ENCODE assay signal across 16 cellular contexts in the genomic region with DNA sequence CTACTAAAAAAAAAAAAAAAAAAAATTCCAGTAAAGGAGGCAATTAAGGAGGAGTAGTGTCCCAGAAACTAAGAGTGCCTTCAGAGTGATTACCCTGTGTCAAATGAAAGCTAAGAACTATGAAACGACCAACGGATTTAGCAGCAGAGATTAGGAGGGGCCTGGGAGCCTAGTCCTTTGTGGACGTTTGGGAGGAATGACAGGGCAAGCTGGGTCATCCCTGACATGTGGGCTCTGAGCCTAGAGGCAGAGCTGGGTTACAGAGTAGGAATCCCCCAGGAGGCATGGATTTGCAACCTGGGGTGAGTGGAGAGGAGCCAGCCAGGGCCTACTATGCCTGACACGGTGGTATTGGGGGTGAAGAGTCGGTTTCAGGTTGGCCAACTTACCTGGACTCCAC. TPM values are rescaled to one million over a fixed set of nuclear protein-coding genes. Genes with fewer than 3 reads are reported as not detected.
DNase-seq lines count a peak whose midpoint lies in the region; TF ChIP-seq lines count a peak whose summit lies in the region.
"Had no signal": no experiment of that assay in that cellular context is flagged by ENCODE, and none has a peak within 500 bp of the region (broad histone marks: within the 10 kb centered on the region; RNA-seq: fewer than 3 reads in every experiment).

No MANE protein-coding gene starts in this region.

- H3K4me2 ChIP-seq in osteoblast (ENCODE audit: insufficient read depth, low read length) = no peak overlapping the region

- peaks cover 46% of the 10 kb centered on the region for H3K27me3 Mint-ChIP-seq in neural crest cell (ENCODE audit: low read depth)

- H2AFZ ChIP-seq in osteoblast (ENCODE audit: low read length) = no peak overlapping the region
- H2AFZ ChIP-seq: GM23248 had no signal

- peaks cover 19% of the 10 kb centered on the region for H4K20me1 ChIP-seq in osteoblast (ENCODE audit: insufficient read depth, low read length)

- no peak for TF ChIP-seq CTCF in WERI-Rb-1 (IDR thresholded peaks at IDR 0.05; ENCODE audit: low read depth, low read length)
- no peak for TF ChIP-seq CTCF in neural crest cell (conservative IDR thresholded peaks at IDR 0.05)
- TF ChIP-seq CTCF in osteoblast (IDR thresholded peaks at IDR 0.05; ENCODE audit: extremely low read depth, low read depth, low read length) = no peak
- TF ChIP-seq CTCF in tibial artery (IDR thresholded peaks at IDR 0.05) = no peak

- H3K36me3 ChIP-seq in WERI-Rb-1 (peaks cover 10% of the 10 kb centered on the region), osteoblast (ENCODE audit: insufficient read depth, low read length) (peaks cover 8% of the 10 kb centered on the region), tibial artery (peaks cover 0 to 7% (median 0%) of the 10 kb centered on the region in 3 donors)

- peak overlapping the region; percentile 16 for H3K4me3 Mint-ChIP-seq in neural crest cell
- H3K4me3 Mint-ChIP-seq: CD8-positive, alpha-beta T cell had no signal

- H3K9me3 ChIP-seq in WERI-Rb-1 (ENCODE audit: severe bottlenecking) (no peaks in the 10 kb centered on the region), osteoblast (ENCODE audit: low read depth, low read length) (no peaks in the 10 kb centered on the region), tibial artery (no peaks in the 10 kb centered on the region)
- H3K9me3 ChIP-seq: BLaER1, Caco-2 had no signal

- DNase-seq in NCI-H82 (lab: John Stamatoyannopoulos, UW) (peak; percentile 67), NCI-H82 treated with DMSO at 0.1 percent for 48 hours (lab: John Stamatoyannopoulos, UW; ENCODE audit: unreplicated experiment) (no peak), WERI-Rb-1 (peak; percentile 83), neural crest cell (ENCODE audit: low read depth, low spot score) (no peak), osteoblast (ENCODE audit: insufficient read length, low spot score, missing footprints) (peak; percentile 85), tibial artery (no peak)
- no peak for DNase-seq in stimulated activated CD4-positive, alpha-beta T cell treated with anti-CD3 and anti-CD28 coated beads, Interleukin-4, amount 100 ng/mL, for 1 hour

- H3K4me1 ChIP-seq in osteoblast (ENCODE audit: insufficient read depth, low read length) = peaks cover 19% of the 10 kb centered on the region
- H3K4me1 ChIP-seq in tibial artery = peaks cover 0 to 35% (median 31%) of the 10 kb centered on the region in 4 donors

- H3K27me3 ChIP-seq in WERI-Rb-1 (ENCODE audit: insufficient read depth, low read depth, severe bottlenecking) (peaks cover 15% of the 10 kb centered on the region), osteoblast (ENCODE audit: insufficient read depth, low read length) (peaks cover 30% of the 10 kb centered on the region), tibial artery (peaks cover 5 to 27% of the 10 kb centered on the region in 2 donors)

- H3K27ac Mint-ChIP-seq in neural crest cell (ENCODE audit: unreplicated experiment) = no peak overlapping the region
- H3K27ac Mint-ChIP-seq: B cell; CD8-positive, alpha-beta T cell had no signal

- no peaks in the 10 kb centered on the region for H3K9me3 Mint-ChIP-seq in neural crest cell
- H3K9me3 Mint-ChIP-seq: CD8-positive, alpha-beta T cell had no signal

- peaks cover 23% of the 10 kb centered on the region for H3K79me2 ChIP-seq in osteoblast (ENCODE audit: insufficient read depth, low read length)

- H3K27ac ChIP-seq in WERI-Rb-1 = peak overlapping the region; percentile 35
- no peak overlapping the region for H3K27ac ChIP-seq in osteoblast (ENCODE audit: low read depth, low read length)
- H3K27ac ChIP-seq in tibial artery = no peak overlapping the region
- H3K27ac ChIP-seq: BLaER1, C4-2B, GM23248 had no signal

- H3K36me3 Mint-ChIP-seq in neural crest cell (ENCODE audit: low read depth) = peaks cover 5% of the 10 kb centered on the region

- H3K4me3 ChIP-seq in WERI-Rb-1 (ENCODE audit: low read depth, low read length) (no peak overlapping the region), osteoblast (ENCODE audit: insufficient read depth, low read length) (no peak overlapping the region), tibial artery (no peak overlapping the region)
- H3K4me3 ChIP-seq: BLaER1, GM23248 had no signal

- intact Hi-C loops in tibial artery (cut with DNase I; ENCODE audit: low total_unique reads) = loop anchor here (2.0 kb wide), 1 partner anchor 20 kb away; the partner anchor contains the start of gene RPP25L

- peaks cover 41% of the 10 kb centered on the region for H3K4me1 Mint-ChIP-seq in neural crest cell

RNA-seq across cellular contexts. Expression of gene ARID3C, which starts 4.3 kb away (rescaled TPM):
- total RNA-seq in neural crest cell = 0.68 TPM in 1 of 2 replicates, not detected in the other
- under 0.01 TPM in 1 of 2 replicates, not detected in the other for total RNA-seq in osteoblast
- total RNA-seq: B cell; Caco-2; CD4-positive, CD25-positive, alpha-beta regulatory T cell; CD8-positive, alpha-beta T cell; H1; H7 had no signal

RNA-seq across cellular contexts. Expression of gene SIGMAR1, which starts 4.4 kb away (rescaled TPM):
- total RNA-seq in neural crest cell (107 and 108 TPM in 2 replicates), osteoblast (72.7 and 73.4 TPM in 2 replicates)

RNA-seq across cellular contexts. Expression of gene DCTN3, which starts 12.9 kb away (rescaled TPM):
- total RNA-seq in neural crest cell = 92.1 and 102 TPM in 2 replicates
- total RNA-seq in osteoblast = 84.0 and 90.5 TPM in 2 replicates

RNA-seq across cellular contexts. Expression of gene GALT, which starts 13.3 kb away (rescaled TPM):
- total RNA-seq in neural crest cell (51.8 and 58.0 TPM in 2 replicates), osteoblast (32.6 and 38.9 TPM in 2 replicates)

RNA-seq across cellular contexts. Expression of gene IL11RA, which starts 18.8 kb away (rescaled TPM):
- total RNA-seq in neural crest cell = 15.4 and 18.0 TPM in 2 replicates
- 34.4 and 38.0 TPM in 2 replicates for total RNA-seq in osteoblast

Comparison
In these comparisons a context has a peak if more than half of its experiments do, and no peak if none do; other contexts are left out.
1. DNase-seq: peak in NCI-H82 (single experiment), WERI-Rb-1 (single experiment) and osteoblast (single experiment); none in NCI-H82 treated with DMSO at 0.1 percent for 48 hours (single experiment), neural crest cell (single experiment), tibial artery (0 of 2) and stimulated activated CD4-positive, alpha-beta T cell treated with anti-CD3 and anti-CD28 coated beads, Interleukin-4, amount 100 ng/mL, for 1 hour (single experiment).